ENCODE assay signal across 20 cellular contexts in the genomic region with DNA sequence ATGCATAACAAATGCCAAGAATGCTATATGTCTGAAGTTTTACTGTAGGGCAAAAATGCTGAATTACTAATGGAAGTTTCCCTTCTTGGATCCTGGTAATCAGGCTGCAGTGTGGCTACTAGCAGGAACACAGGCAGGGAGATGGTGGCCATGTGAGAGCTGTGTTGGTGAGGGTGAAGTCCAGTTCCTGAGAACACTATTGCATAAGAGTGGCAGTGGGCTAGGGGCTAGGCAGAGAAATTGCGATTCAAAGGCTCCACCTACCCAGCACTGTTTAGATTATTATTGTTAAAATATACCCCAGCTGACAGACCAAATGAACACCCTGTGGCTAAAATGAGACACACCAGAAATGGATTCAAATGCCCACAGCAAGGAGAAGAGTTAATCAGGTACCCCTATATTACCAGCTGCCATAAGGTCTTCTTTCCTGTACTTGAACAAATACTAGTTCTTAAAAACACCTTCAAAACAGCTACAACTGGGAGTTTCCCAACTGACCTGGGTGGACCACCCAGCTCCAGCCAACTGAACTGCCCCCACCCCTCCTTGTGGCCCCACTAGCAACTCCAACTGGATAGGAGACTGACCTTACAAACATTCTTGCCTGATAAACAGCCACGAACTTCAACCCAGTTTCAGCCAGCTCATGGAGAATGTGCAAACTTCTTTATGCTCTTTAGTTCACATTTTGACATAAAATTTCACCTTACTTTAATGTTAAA.
"Had no signal": no experiment of that assay in that cellular context is flagged by ENCODE, and none has a peak within 500 bp of the region (broad histone marks: within the 10 kb centered on the region; RNA-seq: fewer than 3 reads in every experiment).

No MANE protein-coding gene starts in this region.

- ATAC-seq: heart left ventricle; naive thymus-derived CD4-positive, alpha-beta T cell; psoas muscle had no signal

- H3K4me2 ChIP-seq: smooth muscle cell had no signal

- H3K36me3 ChIP-seq: colonic mucosa, heart left ventricle, left ventricle myocardium inferior had no signal

- H3K79me2 ChIP-seq: parathyroid adenoma had no signal

- H3K27me3 ChIP-seq: colonic mucosa, heart left ventricle had no signal

- FAIRE-seq: endothelial cell of umbilical vein, frontal cortex, islet of Langerhans, urothelium cell line had no signal

- DNase-seq: colonic mucosa; dermis blood vessel endothelial cell; endodermal cell; erythroblast; heart left ventricle; hypothalamus; left ventricle myocardium inferior; mesenchymal stem cell; naive thymus-derived CD4-positive, alpha-beta T cell; nephron progenitor cell; psoas muscle; stimulated activated CD4-positive, alpha-beta T cell treated with anti-CD3 and anti-CD28 coated beads, Interleukin-2, amount 100 ng/mL, for 48 hours; stimulated activated naive CD4-positive, alpha-beta T cell treated with Interleukin-2 at 50 U/mL for 16 hours had no signal

- H3K9me3 ChIP-seq: colonic mucosa, heart left ventricle, left ventricle myocardium inferior, psoas muscle had no signal

- H3K4me3 ChIP-seq: colonic mucosa, heart left ventricle, left ventricle myocardium inferior, lung, psoas muscle, smooth muscle cell had no signal

- H2AFZ ChIP-seq: parathyroid adenoma had no signal

- H3K27ac ChIP-seq: colonic mucosa, heart left ventricle, left ventricle myocardium inferior, parathyroid adenoma, psoas muscle had no signal

- H3K9ac ChIP-seq: parathyroid adenoma had no signal

- H3K4me1 ChIP-seq: colonic mucosa, heart left ventricle, left ventricle myocardium inferior, parathyroid adenoma, psoas muscle had no signal
